8 cellular contexts compared by ENCODE assay signal in the genomic region with DNA sequence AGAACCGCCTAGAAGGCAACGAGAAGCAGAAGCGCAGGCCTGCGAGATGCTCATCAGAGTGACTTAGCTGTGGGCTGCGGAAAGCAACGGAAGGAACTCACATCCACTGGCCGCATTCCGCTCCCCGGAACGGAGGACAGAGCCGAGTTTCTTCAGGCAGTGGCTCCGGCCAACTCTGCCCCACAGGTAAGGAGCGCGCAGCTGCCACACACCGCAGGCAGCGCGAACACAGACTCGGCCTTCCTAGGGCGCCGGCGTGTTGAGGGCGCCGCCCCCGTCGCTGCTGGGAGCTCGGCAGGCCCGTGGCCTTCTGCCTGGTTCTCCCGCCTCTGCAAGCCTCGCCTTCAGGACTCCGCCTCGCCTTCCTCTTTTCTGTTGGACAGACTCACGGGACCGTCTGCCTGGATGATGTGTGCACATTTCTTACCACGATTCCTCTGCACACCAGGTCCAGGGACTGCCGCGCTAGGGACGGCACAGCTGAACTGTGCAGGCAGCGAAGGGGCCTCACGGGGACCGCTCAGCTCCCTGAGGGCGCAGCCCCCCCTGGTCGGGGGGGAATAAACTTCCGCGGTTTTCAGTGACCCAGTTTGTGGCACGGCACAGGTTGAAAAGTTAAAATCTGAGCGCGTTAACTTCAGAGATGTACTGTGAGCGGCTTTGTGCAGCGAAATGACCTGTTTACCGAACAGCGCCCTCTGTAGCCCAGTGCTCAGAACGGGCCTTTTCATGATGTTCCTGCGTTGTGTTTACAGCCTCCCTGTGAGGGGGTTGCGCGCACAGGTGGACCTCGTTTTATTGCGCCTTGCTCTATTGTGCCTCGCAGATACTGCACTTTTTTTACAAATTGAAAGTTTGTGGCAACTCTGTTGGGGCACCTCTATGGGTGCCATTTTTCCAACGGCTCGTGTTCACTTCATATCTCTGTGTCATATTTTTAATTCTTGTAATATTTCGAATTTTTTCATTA. TPM values are rescaled to one million over a fixed set of nuclear protein-coding genes. Genes with fewer than 3 reads are reported as not detected.
DNase-seq lines count a peak whose midpoint lies in the region; ATAC-seq and TF ChIP-seq lines count a peak whose summit lies in the region.

No MANE protein-coding gene starts in this region.

- H3K4me3 ChIP-seq in GM23248 (peak overlapping the region; percentile 79), LNCaP clone FGC (ENCODE audit: low read depth, low read length) (peak overlapping the region; percentile 49), neural cell (ENCODE audit: low read length) (peak overlapping the region; percentile 70)

- no peaks in the 10 kb centered on the region for H3K36me3 ChIP-seq in GM23248 (ENCODE audit: low read depth)
- H3K36me3 ChIP-seq in neural cell (ENCODE audit: insufficient read depth, low read length): no peaks in the 10 kb centered on the region

- peak overlapping the region; percentile 68 for H3K9ac ChIP-seq in GM23248
- peak overlapping the region; percentile 39 for H3K9ac ChIP-seq in neural cell (ENCODE audit: low read length)

- TF ChIP-seq CTCF in LNCaP clone FGC (IDR thresholded peaks at IDR 0.05; ENCODE audit: control insufficient read depth, extremely low read depth, insufficient read depth): peak; percentile 89
- TF ChIP-seq CTCF in foreskin keratinocyte (conservative IDR thresholded peaks at IDR 0.05): peak; percentile 86
- peak; percentile 83 for TF ChIP-seq CTCF in neural cell (IDR thresholded peaks at IDR 0.05; ENCODE audit: poor library complexity, severe bottlenecking)

- ATAC-seq in foreskin keratinocyte: peak; percentile 74
- peak; percentile 92 for ATAC-seq in stimulated activated naive CD8-positive, alpha-beta T cell treated with anti-CD3 and anti-CD28 coated beads, Interleukin-15, Interleukin-2, amounts not matched to agents 100 U/mL and 50 U/mL, for 24 hours

- in situ Hi-C loops in GM23248 (cut with MboI): loop anchor here (10.0 kb wide), 1 partner anchor 165 kb away; no protein-coding TSS in a partner anchor

- WGBS in GM23248 (ENCODE audit: low coverage in 1 of 2, low lambda C conversion rate in 2 of 2, missing lambda C conversion rate in 2 of 2), 2 experiments: 6% methylated on average over 60 to 61 of the region's 61 CpGs

- H2AFZ ChIP-seq in GM23248 (peak overlapping the region; percentile 98), neural cell (ENCODE audit: low read depth, low read length) (no peak overlapping the region)

- H3K4me2 ChIP-seq in GM23248 (ENCODE audit: unreplicated experiment) (peak overlapping the region; percentile 91), neural cell (ENCODE audit: low read length) (no peak overlapping the region)

- peak; percentile 60 for TF ChIP-seq RAD21 in neural cell (conservative IDR thresholded peaks at IDR 0.05)

- H3K9me2 ChIP-seq in GM23248 (ENCODE audit: insufficient read depth) (no peaks in the 10 kb centered on the region), neural cell (ENCODE audit: insufficient read depth, low read length) (no peaks in the 10 kb centered on the region)

- DNase-seq in DMS53 treated with DMSO at 0.1 percent for 48 hours (lab: John Stamatoyannopoulos, UW; ENCODE audit: unreplicated experiment) (peak; percentile 63), GM23248 (peak; percentile 88), LNCaP clone FGC (ENCODE audit: low read depth) (peak; percentile 38), SHP77 (lab: John Stamatoyannopoulos, UW) (peak; percentile 63 to 68), activated gamma-delta T cell (lab: John Stamatoyannopoulos, UW) (peak; percentile 50), foreskin keratinocyte (peak; percentile 47 to 66)
- DNase-seq in stimulated activated naive CD8-positive, alpha-beta T cell treated with anti-CD3 and anti-CD28 coated beads, Interleukin-15, Interleukin-2, amounts not matched to agents 100 U/mL and 50 U/mL, for 24 hours: peak; percentile 84

- H4K20me1 ChIP-seq in GM23248 (ENCODE audit: insufficient read depth) (no peaks in the 10 kb centered on the region), neural cell (ENCODE audit: insufficient read depth) (no peaks in the 10 kb centered on the region)

- H3K9me3 ChIP-seq in GM23248 (ENCODE audit: low read depth): no peaks in the 10 kb centered on the region
- no peaks in the 10 kb centered on the region for H3K9me3 ChIP-seq in neural cell (ENCODE audit: low read length)

- H3K4me1 ChIP-seq in GM23248 (ENCODE audit: insufficient read depth) (peaks cover 3% of the 10 kb centered on the region; the same call in 1 of the 2 replicates), foreskin keratinocyte (peaks cover 5% of the 10 kb centered on the region)

- H3F3A ChIP-seq in GM23248 (ENCODE audit: insufficient read depth): peaks cover 9% of the 10 kb centered on the region; the same call in 1 of the 2 replicates
- H3F3A ChIP-seq in neural cell (ENCODE audit: insufficient read depth, low read length, poor library complexity, severe bottlenecking): no peaks in the 10 kb centered on the region

- H3K79me2 ChIP-seq in GM23248 (ENCODE audit: insufficient read depth) (no peaks in the 10 kb centered on the region), neural cell (replicated peaks; ENCODE audit: insufficient read depth, low read length) (no peaks in the 10 kb centered on the region)

- peak overlapping the region; percentile 65 for H3K27ac ChIP-seq in GM23248
- H3K27ac ChIP-seq in foreskin keratinocyte: no peak overlapping the region
- no peak overlapping the region for H3K27ac ChIP-seq in neural cell (ENCODE audit: low read length)

- H3K27me3 ChIP-seq in GM23248 (replicated peaks; ENCODE audit: insufficient read depth) (peaks cover 6% of the 10 kb centered on the region; the same call in 1 of the 2 replicates), foreskin keratinocyte (no peaks in the 10 kb centered on the region), neural cell (ENCODE audit: insufficient read depth, low read depth, low read length) (no peaks in the 10 kb centered on the region)

- TF ChIP-seq EP300 in neural cell (conservative IDR thresholded peaks at IDR 0.05; ENCODE audit: poor library complexity, severe bottlenecking): no peak

TF ChIP-seq in neural cell, 6 proteins besides CTCF, POLR2A, EP300 and RAD21:
- TF ChIP-seq POLR2AphosphoS5 (IDR thresholded peaks at IDR 0.05) (no peak), REST (IDR thresholded peaks at IDR 0.05; ENCODE audit: borderline replicate concordance) (no peak), TAF1 (IDR thresholded peaks at IDR 0.05; ENCODE audit: low read depth) (no peak), EZH2 (IDR thresholded peaks at IDR 0.05; ENCODE audit: borderline replicate concordance, insufficient read depth, low read length, poor library complexity, severe bottlenecking) (no peak), MXI1 (conservative IDR thresholded peaks at IDR 0.05; ENCODE audit: poor library complexity, severe bottlenecking) (no peak), SMC3 (conservative IDR thresholded peaks at IDR 0.05; ENCODE audit: poor library complexity) (peak; percentile 66)

RNA-seq across cellular contexts. Expression of gene TCP10L, which starts 15.8 kb away (rescaled TPM):
- 0.97 TPM in 1 of 2 replicates, not detected in the other for total RNA-seq in GM23248 (2014; rRNA removed; shearing (Covaris generic))
- polyA plus RNA-seq in GM23248 (2016; fragmentation: Nextera tagmentation; extraction: Ambion mirVana) (not detected in 2 replicates), foreskin keratinocyte (0.37 and 0.63 TPM in 2 replicates), neural cell (1.7 and 2.1 TPM in 2 replicates)
- total RNA-seq in foreskin keratinocyte: 0.39 and 0.41 TPM in 2 replicates
- 0.93 and 1.7 TPM in 2 replicates for polyA minus RNA-seq in neural cell

RNA-seq across cellular contexts. Expression of gene CFAP298, which starts 42.6 kb away (rescaled TPM):
- 20.5 and 26.8 TPM in 2 replicates for total RNA-seq in GM23248 (2014; rRNA removed; shearing (Covaris generic))
- 53.9 and 56.0 TPM in 2 replicates for polyA plus RNA-seq in GM23248 (2016; fragmentation: Nextera tagmentation; extraction: Ambion mirVana)
- 51.6 and 53.2 TPM in 2 replicates for total RNA-seq in foreskin keratinocyte
- polyA plus RNA-seq in foreskin keratinocyte: 51.6 and 53.2 TPM in 2 replicates
- 101 and 105 TPM in 2 replicates for polyA plus RNA-seq in neural cell
- polyA minus RNA-seq in neural cell: 27.5 and 30.8 TPM in 2 replicates

Comparison
In these comparisons a context has a peak if more than half of its experiments do, and no peak if none do; other contexts are left out.
1. DNase-seq: peak in every context shown above with its lines; median percentile 88 in GM23248; 84 in stimulated activated naive CD8-positive, alpha-beta T cell treated with anti-CD3 and anti-CD28 coated beads, Interleukin-15, Interleukin-2, amounts not matched to agents 100 U/mL and 50 U/mL, for 24 hours; 66 in SHP77; 63 in DMS53 treated with DMSO at 0.1 percent for 48 hours; 56 in foreskin keratinocyte; 50 in activated gamma-delta T cell; 38 in LNCaP clone FGC.